In genomic region chr11:11966826-11967668, GRCh38 we compare ENCODE assay signal across 8 cellular contexts.
DNase-seq lines count a peak whose midpoint lies in the region; ATAC-seq lines count a peak whose summit lies in the region.

No MANE protein-coding gene starts in this region.

- peak; percentile 89 for DNase-seq in ELF-1 (ENCODE audit: low read depth, low spot score)
- DNase-seq in HuH-7.5 (ENCODE audit: low spot score), result peak; percentile 63
- DNase-seq in SKM-1 (lab: John Stamatoyannopoulos, UW; ENCODE audit: unreplicated experiment), result peak; percentile 53
- peak; percentile 22 for DNase-seq in activated naive CD8-positive, alpha-beta T cell treated with anti-CD3 and anti-CD28 coated beads, Interleukin-2, amount 50 U/mL, for 16 hours (ENCODE audit: low read depth, low spot score)
- peak in 35 of 51 donors; percentile 24 to 80 (median 59) for DNase-seq in hypothalamus (lab: John Stamatoyannopoulos, UW)
- DNase-seq in stimulated activated CD4-positive, alpha-beta T cell treated with anti-CD3 and anti-CD28 coated beads, Interleukin-15, amount 100 ng/mL, for 1 hour (ENCODE audit: low read depth in 1 of 2, low spot score in 1 of 2), result peak; percentile 28 to 52
- DNase-seq in NCI-H2107 treated with DMSO at 0.1 percent for 48 hours (lab: John Stamatoyannopoulos, UW; ENCODE audit: unreplicated experiment), result no peak

- peak; percentile 97 for ATAC-seq in GM21526 (IDR thresholded peaks at IDR 0.05; ENCODE audit: low FRiP score, unreplicated experiment)
